In genomic region chr5:96279796-96280542, GRCh38 we compare ENCODE assay signal across 1 cellular context.
TF ChIP-seq lines count a peak whose summit lies in the region.

No MANE protein-coding gene starts in this region.

TF ChIP-seq in HepG2, 621 proteins besides CTCF, POLR2A, EP300 and RAD21 (continued from another document):
- TF ChIP-seq, protein P1, sequence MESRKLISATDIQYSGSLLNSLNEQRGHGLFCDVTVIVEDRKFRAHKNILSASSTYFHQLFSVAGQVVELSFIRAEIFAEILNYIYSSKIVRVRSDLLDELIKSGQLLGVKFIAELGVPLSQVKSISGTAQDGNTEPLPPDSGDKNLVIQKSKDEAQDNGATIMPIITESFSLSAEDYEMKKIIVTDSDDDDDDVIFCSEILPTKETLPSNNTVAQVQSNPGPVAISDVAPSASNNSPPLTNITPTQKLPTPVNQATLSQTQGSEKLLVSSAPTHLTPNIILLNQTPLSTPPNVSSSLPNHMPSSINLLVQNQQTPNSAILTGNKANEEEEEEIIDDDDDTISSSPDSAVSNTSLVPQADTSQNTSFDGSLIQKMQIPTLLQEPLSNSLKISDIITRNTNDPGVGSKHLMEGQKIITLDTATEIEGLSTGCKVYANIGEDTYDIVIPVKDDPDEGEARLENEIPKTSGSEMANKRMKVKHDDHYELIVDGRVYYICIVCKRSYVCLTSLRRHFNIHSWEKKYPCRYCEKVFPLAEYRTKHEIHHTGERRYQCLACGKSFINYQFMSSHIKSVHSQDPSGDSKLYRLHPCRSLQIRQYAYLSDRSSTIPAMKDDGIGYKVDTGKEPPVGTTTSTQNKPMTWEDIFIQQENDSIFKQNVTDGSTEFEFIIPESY (CRISPR knock-in tag; IDR thresholded peaks at IDR 0.05): peak; percentile 88
